1 cellular context compared by ENCODE assay signal in genomic region chr2:11321847-11322246, GRCh38.
TF ChIP-seq lines count a peak whose summit lies in the region.

No MANE protein-coding gene starts in this region.

TF ChIP-seq in HepG2, 621 proteins besides CTCF, POLR2A, EP300 and RAD21:
- TF ChIP-seq MAX (IDR thresholded peaks at IDR 0.05) = no peak
- TF ChIP-seq RBM22 (optimal IDR thresholded peaks at IDR 0.05; ENCODE audit: low read length) = peak; percentile 70
